ENCODE assay signal across 8 cellular contexts in genomic region chr7:31883761-31884164, GRCh38.
A peak's percentile ranks its signal among the peaks of the same experiment; 100 is the strongest.
DNase-seq lines count a peak whose midpoint lies in the region; ATAC-seq and TF ChIP-seq lines count a peak whose summit lies in the region.

No MANE protein-coding gene starts in this region.

- H3K9me3 ChIP-seq in thoracic aorta = no peaks in the 10 kb centered on the region

- H2BK15ac ChIP-seq in mesendoderm (replicated peaks; ENCODE audit: low read depth) = no peak overlapping the region

- no peak overlapping the region for H2AK5ac ChIP-seq in mesendoderm (ENCODE audit: low read length)

- H3K4me1 ChIP-seq in thoracic aorta (ENCODE audit: control insufficient read depth in 1 of 2, low read depth in 2 of 2) (peaks cover 3 to 11% of the 10 kb centered on the region in 2 donors), mesendoderm (ENCODE audit: control insufficient read depth, low read depth, low read length) (no peaks in the 10 kb centered on the region)

- H3K23ac ChIP-seq in mesendoderm (ENCODE audit: low read length) = no peak overlapping the region

- DNase-seq in EH (ENCODE audit: low read depth) = peak; percentile 81
- DNase-seq in NCI-H446 treated with DMSO at 0.1 percent for 48 hours (lab: John Stamatoyannopoulos, UW) = peak; percentile 94
- DNase-seq in fibroblast of villous mesenchyme (ENCODE audit: low read depth) = peak; percentile 23
- no peak for DNase-seq in thoracic aorta (ENCODE audit: low spot score)
- DNase-seq in mesendoderm = no peak
- DNase-seq in NCI-H1694 treated with DMSO at 0.1 percent for 48 hours (lab: John Stamatoyannopoulos, UW) = no peak
- DNase-seq in NCI-H510A (lab: John Stamatoyannopoulos, UW) = no peak

- H4K5ac ChIP-seq in mesendoderm (ENCODE audit: low read length) = no peak overlapping the region

- H3K4me2 ChIP-seq in mesendoderm (ENCODE audit: low read length) = no peak overlapping the region

- no peak overlapping the region for H3K18ac ChIP-seq in mesendoderm (ENCODE audit: low read length)

- H3K27me3 ChIP-seq in thoracic aorta (replicated peaks; ENCODE audit: insufficient read depth) (no peaks in the 10 kb centered on the region), mesendoderm (ENCODE audit: insufficient read depth, low read length, poor library complexity) (no peaks in the 10 kb centered on the region)

- H3K36me3 ChIP-seq in thoracic aorta = no peaks in the 10 kb centered on the region
- no peaks in the 10 kb centered on the region for H3K36me3 ChIP-seq in mesendoderm (ENCODE audit: control insufficient read depth, insufficient read depth, low read length)

- no peak overlapping the region for H3K4me3 ChIP-seq in fibroblast of villous mesenchyme (ENCODE audit: low read depth, low read length)
- H3K4me3 ChIP-seq in thoracic aorta = no peak overlapping the region
- no peak overlapping the region for H3K4me3 ChIP-seq in mesendoderm (ENCODE audit: low read length)

- TF ChIP-seq CTCF in fibroblast of villous mesenchyme (IDR thresholded peaks at IDR 0.05; ENCODE audit: insufficient read depth, low read depth, low read length) (no peak), thoracic aorta (IDR thresholded peaks at IDR 0.05) (no peak)

- H2BK120ac ChIP-seq in mesendoderm (ENCODE audit: low read depth, low read length) = no peak overlapping the region

- no peak overlapping the region for H3K9ac ChIP-seq in mesendoderm (ENCODE audit: low read length)

- no peak overlapping the region for H3K56ac ChIP-seq in mesendoderm (ENCODE audit: low read length)

- H3K79me1 ChIP-seq in mesendoderm (ENCODE audit: low read length) = no peaks in the 10 kb centered on the region

- no peaks in the 10 kb centered on the region for H3K79me2 ChIP-seq in mesendoderm (ENCODE audit: control insufficient read depth, insufficient read depth, low read length)

- H2BK5ac ChIP-seq in mesendoderm (ENCODE audit: low read length) = no peak overlapping the region

- no peak overlapping the region for H3K4ac ChIP-seq in mesendoderm (ENCODE audit: low read depth, low read length)

- no peak overlapping the region for H4K8ac ChIP-seq in mesendoderm (ENCODE audit: low read depth, low read length)

- peak overlapping the region; percentile 9 to 56 for H3K27ac ChIP-seq in thoracic aorta
- H3K27ac ChIP-seq in mesendoderm (ENCODE audit: low read depth, low read length) = no peak overlapping the region

- ATAC-seq in GM21576 (IDR thresholded peaks at IDR 0.05; ENCODE audit: unreplicated experiment) = peak; percentile 71
- ATAC-seq in thoracic aorta (ENCODE audit: insufficient number of reproducible peaks, low FRiP score, low read depth) = peak; percentile 22

- WGBS in mesendoderm (ENCODE audit: extremely low coverage, insufficient coverage, low lambda C conversion rate) = no CpG with 5 or more reads among the region's 3 CpGs

Comparison
In these comparisons a context has a peak if more than half of its experiments do, and no peak if none do; other contexts are left out.
1. DNase-seq: peak in EH (single experiment), NCI-H446 treated with DMSO at 0.1 percent for 48 hours (single experiment) and fibroblast of villous mesenchyme (single experiment); none in thoracic aorta (single experiment), mesendoderm (single experiment), NCI-H1694 treated with DMSO at 0.1 percent for 48 hours (single experiment) and NCI-H510A (single experiment).